8 cellular contexts compared by ENCODE assay signal in genomic region chr5:175507671-175508070, GRCh38. TPM values are rescaled to one million over a fixed set of nuclear protein-coding genes. Genes with fewer than 3 reads are reported as not detected.
DNase-seq lines count a peak whose midpoint lies in the region; ATAC-seq lines count a peak whose summit lies in the region.
"Not testable (repeated sequence)": the region's sequence is repeated elsewhere in the genome, so short reads cannot be mapped to it uniquely, and the experiment has no call there.

No MANE protein-coding gene starts in this region.

- H3K27me3 ChIP-seq in CD8-positive, alpha-beta memory T cell (ENCODE audit: insufficient read depth, low read length, poor library complexity, severe bottlenecking) = not testable (repeated sequence)

- peak overlapping the region in 7 of 8 donors; percentile 2 to 86 (median 36) for H3K27ac Mint-ChIP-seq in CD8-positive, alpha-beta memory T cell
- not testable (repeated sequence) for H3K27ac Mint-ChIP-seq in stimulated activated memory B cell treated with anti-CD40 and anti-IgM and Interleukin-4, amounts not matched to agents 10 μg/mL and 1 μg/mL and 100 μg/mL, for 72 hours

- H3K36me3 Mint-ChIP-seq in CD8-positive, alpha-beta memory T cell = peaks cover 17 to 65% (median 22%) of the 10 kb centered on the region in 3 donors
- peaks cover 53% of the 10 kb centered on the region for H3K36me3 Mint-ChIP-seq in stimulated activated memory B cell treated with anti-CD40 and anti-IgM and Interleukin-4, amounts not matched to agents 10 μg/mL and 1 μg/mL and 100 μg/mL, for 72 hours

- H3K4me3 Mint-ChIP-seq in CD8-positive, alpha-beta memory T cell; stimulated activated memory B cell treated with anti-CD40 and anti-IgM and Interleukin-4, amounts not matched to agents 10 μg/mL and 1 μg/mL and 100 μg/mL, for 72 hours: not testable (repeated sequence)

- H3K9me3 Mint-ChIP-seq in CD8-positive, alpha-beta memory T cell; stimulated activated memory B cell treated with anti-CD40 and anti-IgM and Interleukin-4, amounts not matched to agents 10 μg/mL and 1 μg/mL and 100 μg/mL, for 72 hours: not testable (repeated sequence)

- POLR2A ChIA-PET in CD8-positive, alpha-beta memory T cell (lab: Charles Lee) = interaction anchor here (0.7 kb wide), 1 partner anchor 626 kb away, joined by 4 read pairs; no protein-coding TSS in a partner anchor

- peaks cover 37% of the 10 kb centered on the region for H3K36me3 ChIP-seq in CD8-positive, alpha-beta memory T cell (ENCODE audit: insufficient read depth, low read length)

- not testable (repeated sequence) for H3K4me3 ChIP-seq in CD8-positive, alpha-beta memory T cell (ENCODE audit: low read length)

- CTCF ChIA-PET in CD8-positive, alpha-beta memory T cell (lab: Charles Lee) = interaction anchor here (1.5 kb wide), 1 partner anchor 27 kb away, joined by 6 read pairs; no protein-coding TSS in a partner anchor

- H3K27ac ChIP-seq in CD8-positive, alpha-beta memory T cell (ENCODE audit: low read depth, low read length) = not testable (repeated sequence)

- ATAC-seq in stimulated activated memory B cell treated with anti-CD40 and anti-IgM and Interleukin-4, amounts not matched to agents 10 μg/mL and 1 μg/mL and 100 μg/mL, for 72 hours = peak; percentile 27

- not testable (repeated sequence) for H3K4me1 ChIP-seq in CD8-positive, alpha-beta memory T cell (ENCODE audit: insufficient read depth, low read length)

- H3K4me1 Mint-ChIP-seq in CD8-positive, alpha-beta memory T cell = peaks cover 16 to 44% (median 23%) of the 10 kb centered on the region in 3 donors
- H3K4me1 Mint-ChIP-seq in stimulated activated memory B cell treated with anti-CD40 and anti-IgM and Interleukin-4, amounts not matched to agents 10 μg/mL and 1 μg/mL and 100 μg/mL, for 72 hours = not testable (repeated sequence)

- peak in 3 of 5 donors; percentile 30 to 64 (median 52) for DNase-seq in CD8-positive, alpha-beta memory T cell
- peak in 4 of 5 experiments; percentile 14 to 72 (median 19) for DNase-seq in T-helper 2 cell
- DNase-seq in activated CD4-positive, alpha-beta T cell treated with anti-CD3 and anti-CD28 coated beads, Interleukin-2, amount 50 U/mL, for 1 hour = peak; percentile 34
- peak; percentile 35 for DNase-seq in activated T-cell treated with anti-CD3 and anti-CD28 coated beads for 48 hours (ENCODE audit: low read depth)
- peak; percentile 12 for DNase-seq in activated gamma-delta T cell treated with anti-CD3 and anti-CD28 coated beads, Interleukin-2, amount 50 U/mL, for 16 hours (ENCODE audit: low read depth)
- peak; percentile 45 for DNase-seq in central memory CD4-positive, alpha-beta T cell
- DNase-seq in stimulated activated CD4-positive, alpha-beta T cell treated with anti-CD3 and anti-CD28 coated beads, Interleukin-2, amount 100 ng/mL, for 24 hours = peak; percentile 37 to 45

- not testable (repeated sequence) for H3K9me3 ChIP-seq in CD8-positive, alpha-beta memory T cell (ENCODE audit: low read length)

- not testable (repeated sequence) for H3K27me3 Mint-ChIP-seq in CD8-positive, alpha-beta memory T cell; stimulated activated memory B cell treated with anti-CD40 and anti-IgM and Interleukin-4, amounts not matched to agents 10 μg/mL and 1 μg/mL and 100 μg/mL, for 72 hours

RNA-seq across cellular contexts. Expression of gene SFXN1, which starts 29.3 kb away (rescaled TPM):
- total RNA-seq in CD8-positive, alpha-beta memory T cell = 100 to 1,000 TPM; 359 to 366 TPM
- 68.1 TPM for polyA plus RNA-seq in CD8-positive, alpha-beta memory T cell
